ENCODE assay signal across 14 cellular contexts in genomic region chrX:44953734-44954502, GRCh38.
A peak's percentile ranks its signal among the peaks of the same experiment; 100 is the strongest.
DNase-seq lines count a peak whose midpoint lies in the region; ATAC-seq and TF ChIP-seq lines count a peak whose summit lies in the region.
"Had no signal": no experiment of that assay in that cellular context is flagged by ENCODE, and none has a peak within 500 bp of the region (broad histone marks: within the 10 kb centered on the region; RNA-seq: fewer than 3 reads in every experiment).

No MANE protein-coding gene starts in this region.

- H3K27ac Mint-ChIP-seq in glutamatergic neuron (ENCODE audit: unreplicated experiment) = no peak overlapping the region
- H3K27ac Mint-ChIP-seq: activated CD4-positive, alpha-beta T cell treated with anti-CD3 and anti-CD28 coated beads, Interleukin-2, amount 10 ng/mL, durations not matched to agents 7 days and 5 days had no signal

- peaks cover 3% of the 10 kb centered on the region for H3K4me1 ChIP-seq in iPS-15b (ENCODE audit: control insufficient read depth, insufficient read depth, low read length)

- H3K4me3 Mint-ChIP-seq in glutamatergic neuron (ENCODE audit: unreplicated experiment) = no peak overlapping the region
- H3K4me3 Mint-ChIP-seq: activated CD4-positive, alpha-beta T cell treated with anti-CD3 and anti-CD28 coated beads, Interleukin-2, amount 10 ng/mL, durations not matched to agents 7 days and 5 days had no signal

- H3K9ac ChIP-seq in iPS-15b (ENCODE audit: low read depth, low read length) = no peak overlapping the region

- no peaks in the 10 kb centered on the region for H3K36me3 ChIP-seq in iPS-15b (ENCODE audit: control insufficient read depth, insufficient read depth, low read length)

- H3K4me3 ChIP-seq in iPS-15b (ENCODE audit: low read depth, low read length) = peak overlapping the region; percentile 18

- DNase-seq in Right ventricle myocardium superior (no peak), cardiac septum (ENCODE audit: low spot score) (no peak), NCI-H510A (lab: John Stamatoyannopoulos, UW) (peak; percentile 31), renal cortical epithelial cell (ENCODE audit: low read depth) (peak; percentile 38), glutamatergic neuron (no peak), NCI-H748 treated with DMSO at 0.1 percent for 48 hours (lab: John Stamatoyannopoulos, UW) (no peak)
- DNase-seq: ACHN; activated CD4-positive, alpha-beta T cell treated with anti-CD3 and anti-CD28 coated beads, Interleukin-2, amount 10 ng/mL, durations not matched to agents 7 days and 5 days; kidney; MV-4-11; NCI-H2171 treated with DMSO at 0.1 percent for 48 hours; SHP77 treated with DMSO at 0.1 percent for 48 hours had no signal

- H3K9me3 ChIP-seq in iPS-15b (ENCODE audit: control insufficient read depth, insufficient read depth, low read length) = no peaks in the 10 kb centered on the region

- no peak for TF ChIP-seq CTCF in glutamatergic neuron (IDR thresholded peaks at IDR 0.05; ENCODE audit: partially characterized antibody, unreplicated experiment)

- no peaks in the 10 kb centered on the region for H3K27me3 Mint-ChIP-seq in glutamatergic neuron (ENCODE audit: unreplicated experiment)
- H3K27me3 Mint-ChIP-seq: activated CD4-positive, alpha-beta T cell treated with anti-CD3 and anti-CD28 coated beads, Interleukin-2, amount 10 ng/mL, durations not matched to agents 7 days and 5 days had no signal

- intact Hi-C loops in Right ventricle myocardium superior (cut with DNase I) (no loop called here), cardiac septum (cut with DNase I) (no loop called here)

- no peaks in the 10 kb centered on the region for H3K36me3 Mint-ChIP-seq in glutamatergic neuron (ENCODE audit: unreplicated experiment)

- peaks cover 2% of the 10 kb centered on the region for H3K9me3 Mint-ChIP-seq in glutamatergic neuron (ENCODE audit: unreplicated experiment)
- H3K9me3 Mint-ChIP-seq: activated CD4-positive, alpha-beta T cell treated with anti-CD3 and anti-CD28 coated beads, Interleukin-2, amount 10 ng/mL, durations not matched to agents 7 days and 5 days had no signal

- ATAC-seq in Right ventricle myocardium superior (ENCODE audit: poor library complexity) (peak; percentile 54), HG03039 (IDR thresholded peaks at IDR 0.05; ENCODE audit: unreplicated experiment) (no peak)

- H3K4me1 Mint-ChIP-seq in glutamatergic neuron (ENCODE audit: low read depth, unreplicated experiment) = no peaks in the 10 kb centered on the region

- no peaks in the 10 kb centered on the region for H3K27me3 ChIP-seq in iPS-15b (ENCODE audit: control insufficient read depth, insufficient read depth, low read length)

Comparison
In these comparisons a context has a peak if more than half of its experiments do, and no peak if none do; other contexts are left out.
1. DNase-seq: peak in NCI-H510A (single experiment) and renal cortical epithelial cell (single experiment); none in Right ventricle myocardium superior (single experiment), cardiac septum (single experiment), glutamatergic neuron (single experiment) and NCI-H748 treated with DMSO at 0.1 percent for 48 hours (single experiment).